In genomic region chrX:96713303-96713702, GRCh38 we compare ENCODE assay signal across 1 cellular context.
A peak's percentile ranks its signal among the peaks of the same experiment; 100 is the strongest.
TF ChIP-seq lines count a peak whose summit lies in the region.

No MANE protein-coding gene starts in this region.

TF ChIP-seq in HepG2, 621 proteins besides CTCF, POLR2A, EP300 and RAD21 (continued from another document and continues in another):
- TF ChIP-seq, protein P1, sequence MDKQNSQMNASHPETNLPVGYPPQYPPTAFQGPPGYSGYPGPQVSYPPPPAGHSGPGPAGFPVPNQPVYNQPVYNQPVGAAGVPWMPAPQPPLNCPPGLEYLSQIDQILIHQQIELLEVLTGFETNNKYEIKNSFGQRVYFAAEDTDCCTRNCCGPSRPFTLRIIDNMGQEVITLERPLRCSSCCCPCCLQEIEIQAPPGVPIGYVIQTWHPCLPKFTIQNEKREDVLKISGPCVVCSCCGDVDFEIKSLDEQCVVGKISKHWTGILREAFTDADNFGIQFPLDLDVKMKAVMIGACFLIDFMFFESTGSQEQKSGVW (CRISPR knock-in tag; IDR thresholded peaks at IDR 0.05; ENCODE audit: borderline replicate concordance) = no peak
- TF ChIP-seq FOXA1 (IDR thresholded peaks at IDR 0.05) (no peak), FOXA1 (CRISPR knock-in tag; IDR thresholded peaks at IDR 0.05) (peak; percentile 52; the same call in 1 of the 2 replicates), HMG20A (CRISPR knock-in tag; IDR thresholded peaks at IDR 0.05; ENCODE audit: borderline replicate concordance) (peak; percentile 49; the same call in 1 of the 2 replicates), HIC2 (CRISPR knock-in tag; IDR thresholded peaks at IDR 0.05; ENCODE audit: low read depth) (no peak), RCOR2 (CRISPR knock-in tag; IDR thresholded peaks at IDR 0.05) (no peak), SAP130 (CRISPR knock-in tag; IDR thresholded peaks at IDR 0.05; ENCODE audit: low read depth) (peak; percentile 45), ZNF326 (CRISPR knock-in tag; IDR thresholded peaks at IDR 0.05; ENCODE audit: borderline replicate concordance) (no peak), ZNF879 (CRISPR knock-in tag; IDR thresholded peaks at IDR 0.05) (no peak), ZNF768 (CRISPR knock-in tag; IDR thresholded peaks at IDR 0.05) (no peak), MED8 (CRISPR knock-in tag; IDR thresholded peaks at IDR 0.05; ENCODE audit: insufficient replicate concordance) (no peak), POGZ (CRISPR knock-in tag; IDR thresholded peaks at IDR 0.05) (no peak), MIXL1 (CRISPR knock-in tag; IDR thresholded peaks at IDR 0.05) (no peak), PAXIP1 (CRISPR knock-in tag; conservative IDR thresholded peaks at IDR 0.05) (peak; percentile 60), EEA1 (CRISPR knock-in tag; IDR thresholded peaks at IDR 0.05; ENCODE audit: borderline replicate concordance) (no peak), RORA (CRISPR knock-in tag; IDR thresholded peaks at IDR 0.05) (no peak), TGIF2 (CRISPR knock-in tag; IDR thresholded peaks at IDR 0.05) (no peak), TEAD2 (CRISPR knock-in tag; IDR thresholded peaks at IDR 0.05) (no peak), ZSCAN29 (CRISPR knock-in tag; conservative IDR thresholded peaks at IDR 0.05) (no peak), SIX1 (CRISPR knock-in tag; IDR thresholded peaks at IDR 0.05; ENCODE audit: borderline replicate concordance) (peak; percentile 48; the same call in 1 of the 2 replicates), KDM5A (IDR thresholded peaks at IDR 0.05; ENCODE audit: borderline replicate concordance, low read length) (no peak), NFKBIZ (CRISPR knock-in tag; IDR thresholded peaks at IDR 0.05) (no peak), HNRNPUL1 (IDR thresholded peaks at IDR 0.05; ENCODE audit: low read depth, low read length) (no peak), ZNF816 (CRISPR knock-in tag; IDR thresholded peaks at IDR 0.05; ENCODE audit: borderline replicate concordance) (no peak), TRIM24 (CRISPR knock-in tag; IDR thresholded peaks at IDR 0.05) (no peak), MAFK (conservative IDR thresholded peaks at IDR 0.05 in 1 of 2, IDR thresholded peaks at IDR 0.05 in 1 of 2; ENCODE audit: low read length in 2 of 2) (no peak), ZFP36 (IDR thresholded peaks at IDR 0.05; ENCODE audit: borderline replicate concordance, low read depth, low read length, partially characterized antibody) (no peak), ELF1 (CRISPR knock-in tag; IDR thresholded peaks at IDR 0.05) (no peak), MAFF (IDR thresholded peaks at IDR 0.05; ENCODE audit: low read depth, low read length) (no peak), TCF7L2 (IDR thresholded peaks at IDR 0.05; ENCODE audit: low read depth, low read length) (no peak), NPAS2 (CRISPR knock-in tag; IDR thresholded peaks at IDR 0.05; ENCODE audit: borderline replicate concordance) (no peak), HIVEP1 (CRISPR knock-in tag; IDR thresholded peaks at IDR 0.05) (no peak), KDM2A (CRISPR knock-in tag; IDR thresholded peaks at IDR 0.05; ENCODE audit: borderline replicate concordance, low read depth) (no peak), ZNF782 (CRISPR knock-in tag; IDR thresholded peaks at IDR 0.05; ENCODE audit: borderline replicate concordance) (no peak), NCOR1 (IDR thresholded peaks at IDR 0.05; ENCODE audit: borderline replicate concordance, low read length) (peak; percentile 53; the same call in 1 of the 2 replicates), ZNF883 (CRISPR knock-in tag; IDR thresholded peaks at IDR 0.05; ENCODE audit: not compliant biosample characterization) (no peak), ZFP37 (CRISPR knock-in tag; IDR thresholded peaks at IDR 0.05; ENCODE audit: borderline replicate concordance) (no peak), ZNF547 (CRISPR knock-in tag; IDR thresholded peaks at IDR 0.05) (no peak), ZNF251 (CRISPR knock-in tag; IDR thresholded peaks at IDR 0.05) (no peak)
- TF ChIP-seq, protein P2, sequence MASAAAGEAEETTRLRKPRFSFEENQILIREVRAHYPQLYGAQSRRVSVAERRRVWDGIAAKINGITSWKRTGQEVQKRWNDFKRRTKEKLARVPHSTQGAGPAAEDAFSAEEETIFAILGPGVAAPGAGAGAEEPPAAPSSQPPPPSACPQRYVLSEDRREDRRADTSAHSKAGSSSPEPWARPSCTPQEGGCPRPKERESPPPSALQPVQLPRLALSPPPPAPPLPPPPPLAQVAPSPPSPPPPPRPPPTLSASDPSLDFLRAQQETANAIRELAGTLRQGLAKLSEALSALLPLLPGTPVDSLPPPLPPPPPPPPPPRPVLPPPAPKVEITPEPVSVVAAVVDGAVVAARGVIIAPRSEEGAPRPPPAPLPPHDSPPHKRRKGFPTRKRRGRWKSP (CRISPR knock-in tag; IDR thresholded peaks at IDR 0.05) = no peak
- TF ChIP-seq, protein P3, sequence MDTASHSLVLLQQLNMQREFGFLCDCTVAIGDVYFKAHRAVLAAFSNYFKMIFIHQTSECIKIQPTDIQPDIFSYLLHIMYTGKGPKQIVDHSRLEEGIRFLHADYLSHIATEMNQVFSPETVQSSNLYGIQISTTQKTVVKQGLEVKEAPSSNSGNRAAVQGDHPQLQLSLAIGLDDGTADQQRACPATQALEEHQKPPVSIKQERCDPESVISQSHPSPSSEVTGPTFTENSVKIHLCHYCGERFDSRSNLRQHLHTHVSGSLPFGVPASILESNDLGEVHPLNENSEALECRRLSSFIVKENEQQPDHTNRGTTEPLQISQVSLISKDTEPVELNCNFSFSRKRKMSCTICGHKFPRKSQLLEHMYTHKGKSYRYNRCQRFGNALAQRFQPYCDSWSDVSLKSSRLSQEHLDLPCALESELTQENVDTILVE (CRISPR knock-in tag; IDR thresholded peaks at IDR 0.05) = no peak
- TF ChIP-seq, protein P4, sequence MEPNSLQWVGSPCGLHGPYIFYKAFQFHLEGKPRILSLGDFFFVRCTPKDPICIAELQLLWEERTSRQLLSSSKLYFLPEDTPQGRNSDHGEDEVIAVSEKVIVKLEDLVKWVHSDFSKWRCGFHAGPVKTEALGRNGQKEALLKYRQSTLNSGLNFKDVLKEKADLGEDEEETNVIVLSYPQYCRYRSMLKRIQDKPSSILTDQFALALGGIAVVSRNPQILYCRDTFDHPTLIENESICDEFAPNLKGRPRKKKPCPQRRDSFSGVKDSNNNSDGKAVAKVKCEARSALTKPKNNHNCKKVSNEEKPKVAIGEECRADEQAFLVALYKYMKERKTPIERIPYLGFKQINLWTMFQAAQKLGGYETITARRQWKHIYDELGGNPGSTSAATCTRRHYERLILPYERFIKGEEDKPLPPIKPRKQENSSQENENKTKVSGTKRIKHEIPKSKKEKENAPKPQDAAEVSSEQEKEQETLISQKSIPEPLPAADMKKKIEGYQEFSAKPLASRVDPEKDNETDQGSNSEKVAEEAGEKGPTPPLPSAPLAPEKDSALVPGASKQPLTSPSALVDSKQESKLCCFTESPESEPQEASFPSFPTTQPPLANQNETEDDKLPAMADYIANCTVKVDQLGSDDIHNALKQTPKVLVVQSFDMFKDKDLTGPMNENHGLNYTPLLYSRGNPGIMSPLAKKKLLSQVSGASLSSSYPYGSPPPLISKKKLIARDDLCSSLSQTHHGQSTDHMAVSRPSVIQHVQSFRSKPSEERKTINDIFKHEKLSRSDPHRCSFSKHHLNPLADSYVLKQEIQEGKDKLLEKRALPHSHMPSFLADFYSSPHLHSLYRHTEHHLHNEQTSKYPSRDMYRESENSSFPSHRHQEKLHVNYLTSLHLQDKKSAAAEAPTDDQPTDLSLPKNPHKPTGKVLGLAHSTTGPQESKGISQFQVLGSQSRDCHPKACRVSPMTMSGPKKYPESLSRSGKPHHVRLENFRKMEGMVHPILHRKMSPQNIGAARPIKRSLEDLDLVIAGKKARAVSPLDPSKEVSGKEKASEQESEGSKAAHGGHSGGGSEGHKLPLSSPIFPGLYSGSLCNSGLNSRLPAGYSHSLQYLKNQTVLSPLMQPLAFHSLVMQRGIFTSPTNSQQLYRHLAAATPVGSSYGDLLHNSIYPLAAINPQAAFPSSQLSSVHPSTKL (CRISPR knock-in tag; IDR thresholded peaks at IDR 0.05) = peak; percentile 82
- TF ChIP-seq, protein P5, sequence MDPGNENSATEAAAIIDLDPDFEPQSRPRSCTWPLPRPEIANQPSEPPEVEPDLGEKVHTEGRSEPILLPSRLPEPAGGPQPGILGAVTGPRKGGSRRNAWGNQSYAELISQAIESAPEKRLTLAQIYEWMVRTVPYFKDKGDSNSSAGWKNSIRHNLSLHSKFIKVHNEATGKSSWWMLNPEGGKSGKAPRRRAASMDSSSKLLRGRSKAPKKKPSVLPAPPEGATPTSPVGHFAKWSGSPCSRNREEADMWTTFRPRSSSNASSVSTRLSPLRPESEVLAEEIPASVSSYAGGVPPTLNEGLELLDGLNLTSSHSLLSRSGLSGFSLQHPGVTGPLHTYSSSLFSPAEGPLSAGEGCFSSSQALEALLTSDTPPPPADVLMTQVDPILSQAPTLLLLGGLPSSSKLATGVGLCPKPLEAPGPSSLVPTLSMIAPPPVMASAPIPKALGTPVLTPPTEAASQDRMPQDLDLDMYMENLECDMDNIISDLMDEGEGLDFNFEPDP (CRISPR knock-in tag; conservative IDR thresholded peaks at IDR 0.05) = no peak
- TF ChIP-seq, protein P6, sequence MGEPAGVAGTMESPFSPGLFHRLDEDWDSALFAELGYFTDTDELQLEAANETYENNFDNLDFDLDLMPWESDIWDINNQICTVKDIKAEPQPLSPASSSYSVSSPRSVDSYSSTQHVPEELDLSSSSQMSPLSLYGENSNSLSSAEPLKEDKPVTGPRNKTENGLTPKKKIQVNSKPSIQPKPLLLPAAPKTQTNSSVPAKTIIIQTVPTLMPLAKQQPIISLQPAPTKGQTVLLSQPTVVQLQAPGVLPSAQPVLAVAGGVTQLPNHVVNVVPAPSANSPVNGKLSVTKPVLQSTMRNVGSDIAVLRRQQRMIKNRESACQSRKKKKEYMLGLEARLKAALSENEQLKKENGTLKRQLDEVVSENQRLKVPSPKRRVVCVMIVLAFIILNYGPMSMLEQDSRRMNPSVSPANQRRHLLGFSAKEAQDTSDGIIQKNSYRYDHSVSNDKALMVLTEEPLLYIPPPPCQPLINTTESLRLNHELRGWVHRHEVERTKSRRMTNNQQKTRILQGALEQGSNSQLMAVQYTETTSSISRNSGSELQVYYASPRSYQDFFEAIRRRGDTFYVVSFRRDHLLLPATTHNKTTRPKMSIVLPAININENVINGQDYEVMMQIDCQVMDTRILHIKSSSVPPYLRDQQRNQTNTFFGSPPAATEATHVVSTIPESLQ (CRISPR knock-in tag; conservative IDR thresholded peaks at IDR 0.05) = no peak
- TF ChIP-seq, protein P7, sequence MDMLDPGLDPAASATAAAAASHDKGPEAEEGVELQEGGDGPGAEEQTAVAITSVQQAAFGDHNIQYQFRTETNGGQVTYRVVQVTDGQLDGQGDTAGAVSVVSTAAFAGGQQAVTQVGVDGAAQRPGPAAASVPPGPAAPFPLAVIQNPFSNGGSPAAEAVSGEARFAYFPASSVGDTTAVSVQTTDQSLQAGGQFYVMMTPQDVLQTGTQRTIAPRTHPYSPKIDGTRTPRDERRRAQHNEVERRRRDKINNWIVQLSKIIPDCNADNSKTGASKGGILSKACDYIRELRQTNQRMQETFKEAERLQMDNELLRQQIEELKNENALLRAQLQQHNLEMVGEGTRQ (IDR thresholded peaks at IDR 0.05; ENCODE audit: low read depth, low read length) = no peak
- TF ChIP-seq, protein P7 (CRISPR knock-in tag; IDR thresholded peaks at IDR 0.05; ENCODE audit: borderline replicate concordance) = no peak
